ENCODE assay signal across 1 cellular context in the genomic region with DNA sequence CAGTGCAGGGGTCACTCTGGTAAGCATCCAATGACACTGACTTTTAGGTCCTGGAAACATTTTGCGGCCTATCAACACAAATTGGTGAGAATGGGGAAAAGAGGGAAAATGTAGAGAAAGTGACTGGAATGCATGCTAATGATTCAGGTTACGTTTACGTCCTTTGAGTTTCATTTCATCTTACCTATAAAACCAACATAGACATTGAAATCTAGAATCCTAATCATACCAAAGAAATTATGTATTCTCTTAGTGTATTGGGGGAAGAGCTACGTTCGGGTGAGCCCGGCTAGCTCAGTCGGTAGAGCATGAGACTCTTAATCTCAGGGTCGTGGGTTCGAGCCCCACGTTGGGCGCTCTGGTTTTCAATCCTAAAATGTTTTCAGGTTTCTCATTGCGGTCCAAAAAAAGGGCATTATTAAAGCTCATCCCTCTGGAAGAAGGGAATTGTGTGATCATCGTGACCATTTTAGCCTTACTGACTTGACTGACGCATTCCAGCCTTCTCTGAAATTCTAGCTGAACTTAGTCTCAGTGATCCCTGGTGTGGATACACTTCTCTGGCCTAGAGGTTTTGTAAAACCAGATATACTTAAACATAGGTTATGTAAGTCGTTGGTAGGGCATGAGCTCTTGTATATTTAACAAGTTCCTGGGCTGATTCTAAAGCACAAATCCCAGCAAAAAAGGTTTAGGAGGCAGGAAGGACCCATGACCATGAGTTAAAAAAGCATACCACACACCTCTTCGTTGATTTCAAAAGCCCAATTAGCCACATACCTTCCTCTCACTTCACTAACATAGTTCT.
TF ChIP-seq lines count a peak whose summit lies in the region.

No MANE protein-coding gene starts in this region.

TF ChIP-seq in K562, 482 proteins besides CTCF, POLR2A, EP300 and RAD21 (continued from another document and continues in another):
- TF ChIP-seq, protein P1, sequence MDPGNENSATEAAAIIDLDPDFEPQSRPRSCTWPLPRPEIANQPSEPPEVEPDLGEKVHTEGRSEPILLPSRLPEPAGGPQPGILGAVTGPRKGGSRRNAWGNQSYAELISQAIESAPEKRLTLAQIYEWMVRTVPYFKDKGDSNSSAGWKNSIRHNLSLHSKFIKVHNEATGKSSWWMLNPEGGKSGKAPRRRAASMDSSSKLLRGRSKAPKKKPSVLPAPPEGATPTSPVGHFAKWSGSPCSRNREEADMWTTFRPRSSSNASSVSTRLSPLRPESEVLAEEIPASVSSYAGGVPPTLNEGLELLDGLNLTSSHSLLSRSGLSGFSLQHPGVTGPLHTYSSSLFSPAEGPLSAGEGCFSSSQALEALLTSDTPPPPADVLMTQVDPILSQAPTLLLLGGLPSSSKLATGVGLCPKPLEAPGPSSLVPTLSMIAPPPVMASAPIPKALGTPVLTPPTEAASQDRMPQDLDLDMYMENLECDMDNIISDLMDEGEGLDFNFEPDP (CRISPR knock-in tag; IDR thresholded peaks at IDR 0.05), result no peak
- TF ChIP-seq CBX5 (IDR thresholded peaks at IDR 0.05; ENCODE audit: borderline replicate concordance, low read depth), result no peak
- no peak for TF ChIP-seq ZNF780A (CRISPR knock-in tag; IDR thresholded peaks at IDR 0.05)
- TF ChIP-seq SAFB (IDR thresholded peaks at IDR 0.05; ENCODE audit: borderline replicate concordance, low read depth, low read length), result no peak
- peak; percentile 89; the same call in 1 of the 2 replicates for TF ChIP-seq GATAD2B (IDR thresholded peaks at IDR 0.05; ENCODE audit: borderline replicate concordance)
- no peak for TF ChIP-seq PPARD (CRISPR knock-in tag; IDR thresholded peaks at IDR 0.05)
- TF ChIP-seq HLTF (IDR thresholded peaks at IDR 0.05), result no peak; the same call in 1 of the 2 replicates
- peak in 1 of 2 experiments; percentile 35; a peak in 1 of 4 replicates for TF ChIP-seq MCM7 (IDR thresholded peaks at IDR 0.05)
- no peak for TF ChIP-seq TFAM (CRISPR knock-in tag; conservative IDR thresholded peaks at IDR 0.05)
- TF ChIP-seq ZNF347 (CRISPR knock-in tag; IDR thresholded peaks at IDR 0.05; ENCODE audit: low read depth), result no peak
- TF ChIP-seq ZNF589 (CRISPR knock-in tag; IDR thresholded peaks at IDR 0.05; ENCODE audit: low read depth), result peak; percentile 67; the same call in 1 of the 2 replicates
- TF ChIP-seq, protein P2, sequence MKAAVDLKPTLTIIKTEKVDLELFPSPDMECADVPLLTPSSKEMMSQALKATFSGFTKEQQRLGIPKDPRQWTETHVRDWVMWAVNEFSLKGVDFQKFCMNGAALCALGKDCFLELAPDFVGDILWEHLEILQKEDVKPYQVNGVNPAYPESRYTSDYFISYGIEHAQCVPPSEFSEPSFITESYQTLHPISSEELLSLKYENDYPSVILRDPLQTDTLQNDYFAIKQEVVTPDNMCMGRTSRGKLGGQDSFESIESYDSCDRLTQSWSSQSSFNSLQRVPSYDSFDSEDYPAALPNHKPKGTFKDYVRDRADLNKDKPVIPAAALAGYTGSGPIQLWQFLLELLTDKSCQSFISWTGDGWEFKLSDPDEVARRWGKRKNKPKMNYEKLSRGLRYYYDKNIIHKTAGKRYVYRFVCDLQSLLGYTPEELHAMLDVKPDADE (conservative IDR thresholded peaks at IDR 0.05; ENCODE audit: control insufficient read depth, low read depth, low read length), result peak; percentile 97
- TF ChIP-seq, protein P3, sequence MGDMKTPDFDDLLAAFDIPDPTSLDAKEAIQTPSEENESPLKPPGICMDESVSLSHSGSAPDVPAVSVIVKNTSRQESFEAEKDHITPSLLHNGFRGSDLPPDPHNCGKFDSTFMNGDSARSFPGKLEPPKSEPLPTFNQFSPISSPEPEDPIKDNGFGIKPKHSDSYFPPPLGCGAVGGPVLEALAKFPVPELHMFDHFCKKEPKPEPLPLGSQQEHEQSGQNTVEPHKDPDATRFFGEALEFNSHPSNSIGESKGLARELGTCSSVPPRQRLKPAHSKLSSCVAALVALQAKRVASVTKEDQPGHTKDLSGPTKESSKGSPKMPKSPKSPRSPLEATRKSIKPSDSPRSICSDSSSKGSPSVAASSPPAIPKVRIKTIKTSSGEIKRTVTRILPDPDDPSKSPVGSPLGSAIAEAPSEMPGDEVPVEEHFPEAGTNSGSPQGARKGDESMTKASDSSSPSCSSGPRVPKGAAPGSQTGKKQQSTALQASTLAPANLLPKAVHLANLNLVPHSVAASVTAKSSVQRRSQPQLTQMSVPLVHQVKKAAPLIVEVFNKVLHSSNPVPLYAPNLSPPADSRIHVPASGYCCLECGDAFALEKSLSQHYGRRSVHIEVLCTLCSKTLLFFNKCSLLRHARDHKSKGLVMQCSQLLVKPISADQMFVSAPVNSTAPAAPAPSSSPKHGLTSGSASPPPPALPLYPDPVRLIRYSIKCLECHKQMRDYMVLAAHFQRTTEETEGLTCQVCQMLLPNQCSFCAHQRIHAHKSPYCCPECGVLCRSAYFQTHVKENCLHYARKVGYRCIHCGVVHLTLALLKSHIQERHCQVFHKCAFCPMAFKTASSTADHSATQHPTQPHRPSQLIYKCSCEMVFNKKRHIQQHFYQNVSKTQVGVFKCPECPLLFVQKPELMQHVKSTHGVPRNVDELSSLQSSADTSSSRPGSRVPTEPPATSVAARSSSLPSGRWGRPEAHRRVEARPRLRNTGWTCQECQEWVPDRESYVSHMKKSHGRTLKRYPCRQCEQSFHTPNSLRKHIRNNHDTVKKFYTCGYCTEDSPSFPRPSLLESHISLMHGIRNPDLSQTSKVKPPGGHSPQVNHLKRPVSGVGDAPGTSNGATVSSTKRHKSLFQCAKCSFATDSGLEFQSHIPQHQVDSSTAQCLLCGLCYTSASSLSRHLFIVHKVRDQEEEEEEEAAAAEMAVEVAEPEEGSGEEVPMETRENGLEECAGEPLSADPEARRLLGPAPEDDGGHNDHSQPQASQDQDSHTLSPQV (IDR thresholded peaks at IDR 0.05), result peak; percentile 86; the same call in 1 of the 2 replicates
- TF ChIP-seq, protein P4, sequence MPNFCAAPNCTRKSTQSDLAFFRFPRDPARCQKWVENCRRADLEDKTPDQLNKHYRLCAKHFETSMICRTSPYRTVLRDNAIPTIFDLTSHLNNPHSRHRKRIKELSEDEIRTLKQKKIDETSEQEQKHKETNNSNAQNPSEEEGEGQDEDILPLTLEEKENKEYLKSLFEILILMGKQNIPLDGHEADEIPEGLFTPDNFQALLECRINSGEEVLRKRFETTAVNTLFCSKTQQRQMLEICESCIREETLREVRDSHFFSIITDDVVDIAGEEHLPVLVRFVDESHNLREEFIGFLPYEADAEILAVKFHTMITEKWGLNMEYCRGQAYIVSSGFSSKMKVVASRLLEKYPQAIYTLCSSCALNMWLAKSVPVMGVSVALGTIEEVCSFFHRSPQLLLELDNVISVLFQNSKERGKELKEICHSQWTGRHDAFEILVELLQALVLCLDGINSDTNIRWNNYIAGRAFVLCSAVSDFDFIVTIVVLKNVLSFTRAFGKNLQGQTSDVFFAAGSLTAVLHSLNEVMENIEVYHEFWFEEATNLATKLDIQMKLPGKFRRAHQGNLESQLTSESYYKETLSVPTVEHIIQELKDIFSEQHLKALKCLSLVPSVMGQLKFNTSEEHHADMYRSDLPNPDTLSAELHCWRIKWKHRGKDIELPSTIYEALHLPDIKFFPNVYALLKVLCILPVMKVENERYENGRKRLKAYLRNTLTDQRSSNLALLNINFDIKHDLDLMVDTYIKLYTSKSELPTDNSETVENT (CRISPR knock-in tag; IDR thresholded peaks at IDR 0.05), result no peak
- peak; percentile 52 for TF ChIP-seq DPF2 (IDR thresholded peaks at IDR 0.05)
- TF ChIP-seq, protein P5, sequence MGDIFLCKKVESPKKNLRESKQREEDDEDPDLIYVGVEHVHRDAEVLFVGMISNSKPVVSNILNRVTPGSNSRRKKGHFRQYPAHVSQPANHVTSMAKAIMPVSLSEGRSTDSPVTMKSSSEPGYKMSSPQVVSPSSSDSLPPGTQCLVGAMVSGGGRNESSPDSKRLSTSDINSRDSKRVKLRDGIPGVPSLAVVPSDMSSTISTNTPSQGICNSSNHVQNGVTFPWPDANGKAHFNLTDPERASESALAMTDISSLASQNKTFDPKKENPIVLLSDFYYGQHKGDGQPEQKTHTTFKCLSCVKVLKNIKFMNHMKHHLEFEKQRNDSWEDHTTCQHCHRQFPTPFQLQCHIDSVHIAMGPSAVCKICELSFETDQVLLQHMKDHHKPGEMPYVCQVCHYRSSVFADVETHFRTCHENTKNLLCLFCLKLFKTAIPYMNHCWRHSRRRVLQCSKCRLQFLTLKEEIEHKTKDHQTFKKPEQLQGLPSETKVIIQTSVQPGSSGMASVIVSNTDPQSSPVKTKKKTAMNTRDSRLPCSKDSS (IDR thresholded peaks at IDR 0.05; ENCODE audit: low read depth, partially characterized antibody), result no peak
- TF ChIP-seq PHF20 (IDR thresholded peaks at IDR 0.05; ENCODE audit: partially characterized antibody), result no peak
- TF ChIP-seq, protein P6, sequence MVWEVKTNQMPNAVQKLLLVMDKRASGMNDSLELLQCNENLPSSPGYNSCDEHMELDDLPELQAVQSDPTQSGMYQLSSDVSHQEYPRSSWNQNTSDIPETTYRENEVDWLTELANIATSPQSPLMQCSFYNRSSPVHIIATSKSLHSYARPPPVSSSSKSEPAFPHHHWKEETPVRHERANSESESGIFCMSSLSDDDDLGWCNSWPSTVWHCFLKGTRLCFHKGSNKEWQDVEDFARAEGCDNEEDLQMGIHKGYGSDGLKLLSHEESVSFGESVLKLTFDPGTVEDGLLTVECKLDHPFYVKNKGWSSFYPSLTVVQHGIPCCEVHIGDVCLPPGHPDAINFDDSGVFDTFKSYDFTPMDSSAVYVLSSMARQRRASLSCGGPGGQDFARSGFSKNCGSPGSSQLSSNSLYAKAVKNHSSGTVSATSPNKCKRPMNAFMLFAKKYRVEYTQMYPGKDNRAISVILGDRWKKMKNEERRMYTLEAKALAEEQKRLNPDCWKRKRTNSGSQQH (CRISPR knock-in tag; IDR thresholded peaks at IDR 0.05), result peak; percentile 76; the same call in 1 of the 2 replicates
- TF ChIP-seq, protein P7, sequence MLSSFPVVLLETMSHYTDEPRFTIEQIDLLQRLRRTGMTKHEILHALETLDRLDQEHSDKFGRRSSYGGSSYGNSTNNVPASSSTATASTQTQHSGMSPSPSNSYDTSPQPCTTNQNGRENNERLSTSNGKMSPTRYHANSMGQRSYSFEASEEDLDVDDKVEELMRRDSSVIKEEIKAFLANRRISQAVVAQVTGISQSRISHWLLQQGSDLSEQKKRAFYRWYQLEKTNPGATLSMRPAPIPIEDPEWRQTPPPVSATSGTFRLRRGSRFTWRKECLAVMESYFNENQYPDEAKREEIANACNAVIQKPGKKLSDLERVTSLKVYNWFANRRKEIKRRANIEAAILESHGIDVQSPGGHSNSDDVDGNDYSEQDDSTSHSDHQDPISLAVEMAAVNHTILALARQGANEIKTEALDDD (IDR thresholded peaks at IDR 0.05), result peak; percentile 100
- TF ChIP-seq FOS (IDR thresholded peaks at IDR 0.05; ENCODE audit: extremely low read depth, insufficient read length), result no peak
- TF ChIP-seq GABPA (tag; conservative IDR thresholded peaks at IDR 0.05; ENCODE audit: low read depth), result no peak
- peak; percentile 95 for TF ChIP-seq NBN (IDR thresholded peaks at IDR 0.05; ENCODE audit: low read depth)
- TF ChIP-seq SP1 (CRISPR knock-in tag; IDR thresholded peaks at IDR 0.05), result peak; percentile 73
- no peak for TF ChIP-seq PHTF2 (CRISPR knock-in tag; IDR thresholded peaks at IDR 0.05)
- no peak for TF ChIP-seq ZNF408 (CRISPR knock-in tag; IDR thresholded peaks at IDR 0.05; ENCODE audit: low read depth)
- TF ChIP-seq, protein P8, sequence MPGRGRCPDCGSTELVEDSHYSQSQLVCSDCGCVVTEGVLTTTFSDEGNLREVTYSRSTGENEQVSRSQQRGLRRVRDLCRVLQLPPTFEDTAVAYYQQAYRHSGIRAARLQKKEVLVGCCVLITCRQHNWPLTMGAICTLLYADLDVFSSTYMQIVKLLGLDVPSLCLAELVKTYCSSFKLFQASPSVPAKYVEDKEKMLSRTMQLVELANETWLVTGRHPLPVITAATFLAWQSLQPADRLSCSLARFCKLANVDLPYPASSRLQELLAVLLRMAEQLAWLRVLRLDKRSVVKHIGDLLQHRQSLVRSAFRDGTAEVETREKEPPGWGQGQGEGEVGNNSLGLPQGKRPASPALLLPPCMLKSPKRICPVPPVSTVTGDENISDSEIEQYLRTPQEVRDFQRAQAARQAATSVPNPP (IDR thresholded peaks at IDR 0.05; ENCODE audit: borderline replicate concordance, insufficient read depth, insufficient read length), result no peak
- no peak for TF ChIP-seq SNIP1 (IDR thresholded peaks at IDR 0.05; ENCODE audit: low read depth)
- no peak for TF ChIP-seq ZNF830 (CRISPR knock-in tag; IDR thresholded peaks at IDR 0.05)
- no peak for TF ChIP-seq PTRF (tag; IDR thresholded peaks at IDR 0.05)
- no peak for TF ChIP-seq ZNF79 (CRISPR knock-in tag; IDR thresholded peaks at IDR 0.05; ENCODE audit: low read depth)
- no peak for TF ChIP-seq ZZZ3 (IDR thresholded peaks at IDR 0.05)
- no peak for TF ChIP-seq ARID2 (IDR thresholded peaks at IDR 0.05)
- TF ChIP-seq JUND (IDR thresholded peaks at IDR 0.05; ENCODE audit: borderline replicate concordance, low read depth, low read length), result peak; percentile 56; the same call in 1 of the 2 replicates
- no peak; the same call in 2 of the 3 replicates for TF ChIP-seq JUND (tag; IDR thresholded peaks at IDR 0.05; ENCODE audit: borderline replicate concordance, low read depth, low read length)
- TF ChIP-seq SIN3B (IDR thresholded peaks at IDR 0.05; ENCODE audit: low read depth), result 0 out of 2 replicates have a peak, but pooled peaks have one; percentile 5
- TF ChIP-seq, protein P9, sequence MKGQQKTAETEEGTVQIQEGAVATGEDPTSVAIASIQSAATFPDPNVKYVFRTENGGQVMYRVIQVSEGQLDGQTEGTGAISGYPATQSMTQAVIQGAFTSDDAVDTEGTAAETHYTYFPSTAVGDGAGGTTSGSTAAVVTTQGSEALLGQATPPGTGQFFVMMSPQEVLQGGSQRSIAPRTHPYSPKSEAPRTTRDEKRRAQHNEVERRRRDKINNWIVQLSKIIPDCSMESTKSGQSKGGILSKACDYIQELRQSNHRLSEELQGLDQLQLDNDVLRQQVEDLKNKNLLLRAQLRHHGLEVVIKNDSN (CRISPR knock-in tag; IDR thresholded peaks at IDR 0.05), result no peak
- TF ChIP-seq, protein P10, sequence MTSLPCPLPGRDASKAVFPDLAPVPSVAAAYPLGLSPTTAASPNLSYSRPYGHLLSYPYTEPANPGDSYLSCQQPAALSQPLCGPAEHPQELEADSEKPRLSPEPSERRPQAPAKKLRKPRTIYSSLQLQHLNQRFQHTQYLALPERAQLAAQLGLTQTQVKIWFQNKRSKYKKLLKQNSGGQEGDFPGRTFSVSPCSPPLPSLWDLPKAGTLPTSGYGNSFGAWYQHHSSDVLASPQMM (CRISPR knock-in tag; IDR thresholded peaks at IDR 0.05), result no peak
- TF ChIP-seq TAF1 (IDR thresholded peaks at IDR 0.05; ENCODE audit: control insufficient read depth, extremely low read depth, insufficient read depth, low read length, severe bottlenecking), result no peak
- no peak for TF ChIP-seq FOXJ3 (CRISPR knock-in tag; IDR thresholded peaks at IDR 0.05)
- TF ChIP-seq, protein P11, sequence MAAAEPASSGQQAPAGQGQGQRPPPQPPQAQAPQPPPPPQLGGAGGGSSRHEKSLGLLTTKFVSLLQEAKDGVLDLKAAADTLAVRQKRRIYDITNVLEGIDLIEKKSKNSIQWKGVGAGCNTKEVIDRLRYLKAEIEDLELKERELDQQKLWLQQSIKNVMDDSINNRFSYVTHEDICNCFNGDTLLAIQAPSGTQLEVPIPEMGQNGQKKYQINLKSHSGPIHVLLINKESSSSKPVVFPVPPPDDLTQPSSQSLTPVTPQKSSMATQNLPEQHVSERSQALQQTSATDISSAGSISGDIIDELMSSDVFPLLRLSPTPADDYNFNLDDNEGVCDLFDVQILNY (CRISPR knock-in tag; IDR thresholded peaks at IDR 0.05), result peak; percentile 26; the same call in 1 of the 2 replicates
- no peak for TF ChIP-seq WHSC1 (IDR thresholded peaks at IDR 0.05; ENCODE audit: low read length)
- TF ChIP-seq CTBP1 (IDR thresholded peaks at IDR 0.05; ENCODE audit: borderline replicate concordance), result peak; percentile 89
- TF ChIP-seq, protein P12, sequence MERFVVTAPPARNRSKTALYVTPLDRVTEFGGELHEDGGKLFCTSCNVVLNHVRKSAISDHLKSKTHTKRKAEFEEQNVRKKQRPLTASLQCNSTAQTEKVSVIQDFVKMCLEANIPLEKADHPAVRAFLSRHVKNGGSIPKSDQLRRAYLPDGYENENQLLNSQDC (CRISPR knock-in tag; IDR thresholded peaks at IDR 0.05), result no peak
